Comparison of ENCODE assay signal across 9 cellular contexts in the genomic region with DNA sequence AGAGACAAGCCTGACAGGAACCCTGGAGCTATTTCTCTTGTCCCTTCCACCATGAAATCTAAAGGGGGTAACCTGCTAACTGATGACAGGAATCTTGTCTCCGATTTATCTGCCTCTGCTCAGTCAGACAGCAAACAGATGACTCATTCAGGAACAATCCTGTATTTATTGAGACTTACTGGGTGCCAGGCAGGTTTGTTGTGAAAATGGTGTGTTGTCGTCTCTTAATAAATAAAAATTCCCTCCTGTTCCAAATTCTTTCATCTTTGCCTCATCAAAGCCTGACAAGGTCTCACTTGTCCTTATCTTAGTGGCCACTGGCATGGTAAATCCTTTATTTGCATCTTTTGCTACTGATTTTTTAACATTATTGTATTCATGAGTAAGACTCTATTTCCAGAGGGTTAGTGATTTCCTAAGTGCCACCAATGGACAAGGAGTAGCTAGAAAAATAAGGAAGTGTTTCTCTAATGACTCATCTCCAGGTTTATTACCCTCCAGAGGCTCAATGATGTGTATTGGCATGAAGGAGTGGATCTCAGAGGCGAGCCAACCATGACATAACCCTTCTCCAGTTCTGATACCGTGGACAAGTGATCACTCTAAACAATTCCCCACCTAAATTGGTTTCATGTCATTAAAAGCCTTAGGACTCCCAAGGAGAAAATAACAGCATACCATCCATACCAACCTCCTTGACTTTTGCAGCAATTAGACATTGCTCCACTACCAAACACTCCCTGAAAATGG.
A peak's percentile ranks its signal among the peaks of the same experiment; 100 is the strongest.
DNase-seq lines count a peak whose midpoint lies in the region; ATAC-seq and TF ChIP-seq lines count a peak whose summit lies in the region.
"Had no signal": no experiment of that assay in that cellular context is flagged by ENCODE, and none has a peak within 500 bp of the region (broad histone marks: within the 10 kb centered on the region; RNA-seq: fewer than 3 reads in every experiment).

No MANE protein-coding gene starts in this region.

- DNase-seq in HFFc6, result peak; percentile 45
- peak; percentile 33 to 94 for DNase-seq in PC-9
- peak; percentile 74 to 78 for DNase-seq in thyroid gland
- DNase-seq in GM23338 (ENCODE audit: low spot score), result no peak
- no peak for DNase-seq in AG08396 (ENCODE audit: low spot score)
- DNase-seq in coronary artery (ENCODE audit: low spot score), result no peak

- TF ChIP-seq CTCF in HFFc6 (IDR thresholded peaks at IDR 0.05) (no peak), PC-9 (conservative IDR thresholded peaks at IDR 0.05) (no peak), gastroesophageal sphincter (IDR thresholded peaks at IDR 0.05) (no peak), thyroid gland (IDR thresholded peaks at IDR 0.05) (no peak), GM23338 (conservative IDR thresholded peaks at IDR 0.05; ENCODE audit: low read depth in 2 of 2) (no peak), coronary artery (IDR thresholded peaks at IDR 0.05) (no peak)

- no peak overlapping the region for H3K4me3 Mint-ChIP-seq in HFFc6
- no peak overlapping the region for H3K4me3 Mint-ChIP-seq in GM23338
- H3K4me3 Mint-ChIP-seq: neural crest cell had no signal

- no peaks in the 10 kb centered on the region for H3K9me2 ChIP-seq in PC-9 (ENCODE audit: insufficient read depth)
- no peaks in the 10 kb centered on the region for H3K9me2 ChIP-seq in GM23338 (ENCODE audit: insufficient read depth)

- peak overlapping the region; percentile 74 for H3K4me2 ChIP-seq in PC-9
- H3K4me2 ChIP-seq in GM23338, result no peak overlapping the region

- H3K27ac ChIP-seq in PC-9 (peak overlapping the region; percentile 99), gastroesophageal sphincter (no peak overlapping the region), thyroid gland (peak overlapping the region; percentile 59 to 93 (median 91)), GM23338 (ENCODE audit: low read depth) (no peak overlapping the region), coronary artery (no peak overlapping the region)

- BruUV-seq in PC-9 (replicated peaks; lab: Mats Ljungman, UMichigan), result no TSS peak

- 0 out of 2 replicates have a peak, but pooled peaks cover 2% of the 10 kb centered on the region for H3K27me3 Mint-ChIP-seq in HFFc6 (ENCODE audit: insufficient read depth)
- peaks cover 5% of the 10 kb centered on the region for H3K27me3 Mint-ChIP-seq in GM23338 (ENCODE audit: insufficient read depth, low read depth, poor library complexity)

- H2AFZ ChIP-seq in PC-9, result no peak overlapping the region
- H2AFZ ChIP-seq in GM23338, result no peak overlapping the region

- H4K20me1 ChIP-seq in PC-9 (ENCODE audit: insufficient read depth) (no peaks in the 10 kb centered on the region), GM23338 (replicated peaks; ENCODE audit: insufficient read depth) (no peaks in the 10 kb centered on the region)

- H3K79me2 ChIP-seq in PC-9 (ENCODE audit: low read depth) (no peaks in the 10 kb centered on the region), GM23338 (replicated peaks; ENCODE audit: insufficient read depth) (no peaks in the 10 kb centered on the region)

- H3F3A ChIP-seq in PC-9 (ENCODE audit: insufficient read depth, low read depth) (peaks cover 43% of the 10 kb centered on the region), GM23338 (replicated peaks; ENCODE audit: low read depth) (no peaks in the 10 kb centered on the region)

- no peaks in the 10 kb centered on the region for H3K27me3 ChIP-seq in PC-9 (ENCODE audit: insufficient read depth, low read depth)
- no peaks in the 10 kb centered on the region for H3K27me3 ChIP-seq in gastroesophageal sphincter
- no peaks in the 10 kb centered on the region for H3K27me3 ChIP-seq in thyroid gland
- H3K27me3 ChIP-seq in GM23338 (ENCODE audit: insufficient read depth), result no peaks in the 10 kb centered on the region

- H3K36me3 ChIP-seq in PC-9 (ENCODE audit: low read depth) (no peaks in the 10 kb centered on the region), gastroesophageal sphincter (no peaks in the 10 kb centered on the region), thyroid gland (no peaks in the 10 kb centered on the region), GM23338 (ENCODE audit: insufficient read depth) (no peaks in the 10 kb centered on the region; the same call in 1 of the 2 replicates)

- TF ChIP-seq POLR2A in gastroesophageal sphincter (IDR thresholded peaks at IDR 0.05) (no peak), thyroid gland (IDR thresholded peaks at IDR 0.05) (no peak)

- H3K9me3 ChIP-seq in PC-9 (ENCODE audit: insufficient read depth, low read depth) (no peaks in the 10 kb centered on the region), gastroesophageal sphincter (no peaks in the 10 kb centered on the region), thyroid gland (no peaks in the 10 kb centered on the region)

- peak; percentile 65 for ATAC-seq in gastroesophageal sphincter
- no peak for ATAC-seq in GM23338
- no peak for ATAC-seq in activated CD4-positive, CD25-positive, alpha-beta regulatory T cell treated with anti-CD3 and anti-CD28 coated beads, Interleukin-2, amount 50 U/mL, for 24 hours

- intact Hi-C loops in PC-9 (cut with micrococcal nuclease; ENCODE audit: unreplicated experiment), result no loop called here
- intact Hi-C loops in thyroid gland (cut with DNase I), result no loop called here

- H3K27ac Mint-ChIP-seq in HFFc6, result peak overlapping the region; percentile 26; the same call in 1 of the 2 replicates
- no peak overlapping the region for H3K27ac Mint-ChIP-seq in GM23338

- no peaks in the 10 kb centered on the region; the same call in 1 of the 2 replicates for H3K4me1 Mint-ChIP-seq in HFFc6 (ENCODE audit: low read depth)
- H3K4me1 Mint-ChIP-seq in GM23338, result no peaks in the 10 kb centered on the region
- H3K4me1 Mint-ChIP-seq: neural crest cell had no signal

- H3K4me3 ChIP-seq in PC-9, result peak overlapping the region; percentile 18; the same call in 1 of the 2 replicates
- no peak overlapping the region for H3K4me3 ChIP-seq in gastroesophageal sphincter
- H3K4me3 ChIP-seq in thyroid gland (replicated peaks in 1 of 3), result no peak overlapping the region
- no peak overlapping the region for H3K4me3 ChIP-seq in GM23338
- no peak overlapping the region for H3K4me3 ChIP-seq in coronary artery

- POLR2A ChIA-PET in PC-9 (lab: Charles Lee; ENCODE audit: unreplicated experiment), result no interaction called here

- H3K36me3 Mint-ChIP-seq in HFFc6 (ENCODE audit: low read depth), result peaks cover 11% of the 10 kb centered on the region; the same call in 1 of the 2 replicates
- peaks cover 6% of the 10 kb centered on the region; the same call in 2 of the 3 replicates for H3K36me3 Mint-ChIP-seq in GM23338 (ENCODE audit: low read depth)

- CTCF ChIA-PET in PC-9 (lab: Charles Lee), result no interaction called here

- H3K4me1 ChIP-seq in PC-9 (replicated peaks; ENCODE audit: insufficient read depth) (peaks cover 47% of the 10 kb centered on the region), gastroesophageal sphincter (no peaks in the 10 kb centered on the region), thyroid gland (peaks cover 15 to 38% of the 10 kb centered on the region in 2 donors), GM23338 (ENCODE audit: insufficient read depth) (no peaks in the 10 kb centered on the region)

- H3K9me3 Mint-ChIP-seq in HFFc6, result peaks cover 28% of the 10 kb centered on the region
- H3K9me3 Mint-ChIP-seq in GM23338, result peaks cover 89% of the 10 kb centered on the region
- H3K9me3 Mint-ChIP-seq: neural crest cell had no signal

- no peak for TF ChIP-seq EP300 in gastroesophageal sphincter (IDR thresholded peaks at IDR 0.05)

- WGBS in gastroesophageal sphincter (ENCODE audit: low coverage in 1 of 2), 2 donors, result 41 to 56% methylated on average over 4 of the region's 4 CpGs
- 15 to 16% methylated on average over 4 of the region's 4 CpGs for WGBS in thyroid gland, 2 donors

TF ChIP-seq in GM23338, 12 proteins besides CTCF, POLR2A, EP300 and RAD21:
- TF ChIP-seq CREB1 (CRISPR knock-in tag; IDR thresholded peaks at IDR 0.05; ENCODE audit: low read depth), result no peak
- no peak for TF ChIP-seq NANOG (IDR thresholded peaks at IDR 0.05; ENCODE audit: borderline replicate concordance)
- TF ChIP-seq, protein P1, sequence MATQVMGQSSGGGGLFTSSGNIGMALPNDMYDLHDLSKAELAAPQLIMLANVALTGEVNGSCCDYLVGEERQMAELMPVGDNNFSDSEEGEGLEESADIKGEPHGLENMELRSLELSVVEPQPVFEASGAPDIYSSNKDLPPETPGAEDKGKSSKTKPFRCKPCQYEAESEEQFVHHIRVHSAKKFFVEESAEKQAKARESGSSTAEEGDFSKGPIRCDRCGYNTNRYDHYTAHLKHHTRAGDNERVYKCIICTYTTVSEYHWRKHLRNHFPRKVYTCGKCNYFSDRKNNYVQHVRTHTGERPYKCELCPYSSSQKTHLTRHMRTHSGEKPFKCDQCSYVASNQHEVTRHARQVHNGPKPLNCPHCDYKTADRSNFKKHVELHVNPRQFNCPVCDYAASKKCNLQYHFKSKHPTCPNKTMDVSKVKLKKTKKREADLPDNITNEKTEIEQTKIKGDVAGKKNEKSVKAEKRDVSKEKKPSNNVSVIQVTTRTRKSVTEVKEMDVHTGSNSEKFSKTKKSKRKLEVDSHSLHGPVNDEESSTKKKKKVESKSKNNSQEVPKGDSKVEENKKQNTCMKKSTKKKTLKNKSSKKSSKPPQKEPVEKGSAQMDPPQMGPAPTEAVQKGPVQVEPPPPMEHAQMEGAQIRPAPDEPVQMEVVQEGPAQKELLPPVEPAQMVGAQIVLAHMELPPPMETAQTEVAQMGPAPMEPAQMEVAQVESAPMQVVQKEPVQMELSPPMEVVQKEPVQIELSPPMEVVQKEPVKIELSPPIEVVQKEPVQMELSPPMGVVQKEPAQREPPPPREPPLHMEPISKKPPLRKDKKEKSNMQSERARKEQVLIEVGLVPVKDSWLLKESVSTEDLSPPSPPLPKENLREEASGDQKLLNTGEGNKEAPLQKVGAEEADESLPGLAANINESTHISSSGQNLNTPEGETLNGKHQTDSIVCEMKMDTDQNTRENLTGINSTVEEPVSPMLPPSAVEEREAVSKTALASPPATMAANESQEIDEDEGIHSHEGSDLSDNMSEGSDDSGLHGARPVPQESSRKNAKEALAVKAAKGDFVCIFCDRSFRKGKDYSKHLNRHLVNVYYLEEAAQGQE (IDR thresholded peaks at IDR 0.05; ENCODE audit: unreplicated experiment), result no peak
- no peak for TF ChIP-seq JUNB (IDR thresholded peaks at IDR 0.05; ENCODE audit: unreplicated experiment)
- no peak for TF ChIP-seq POLR2AphosphoS5 (IDR thresholded peaks at IDR 0.05; ENCODE audit: low read depth)
- TF ChIP-seq, protein P2, sequence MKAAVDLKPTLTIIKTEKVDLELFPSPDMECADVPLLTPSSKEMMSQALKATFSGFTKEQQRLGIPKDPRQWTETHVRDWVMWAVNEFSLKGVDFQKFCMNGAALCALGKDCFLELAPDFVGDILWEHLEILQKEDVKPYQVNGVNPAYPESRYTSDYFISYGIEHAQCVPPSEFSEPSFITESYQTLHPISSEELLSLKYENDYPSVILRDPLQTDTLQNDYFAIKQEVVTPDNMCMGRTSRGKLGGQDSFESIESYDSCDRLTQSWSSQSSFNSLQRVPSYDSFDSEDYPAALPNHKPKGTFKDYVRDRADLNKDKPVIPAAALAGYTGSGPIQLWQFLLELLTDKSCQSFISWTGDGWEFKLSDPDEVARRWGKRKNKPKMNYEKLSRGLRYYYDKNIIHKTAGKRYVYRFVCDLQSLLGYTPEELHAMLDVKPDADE (IDR thresholded peaks at IDR 0.05), result no peak
- no peak for TF ChIP-seq EZH2phosphoT487 (IDR thresholded peaks at IDR 0.05; ENCODE audit: unreplicated experiment)

Comparison
In these comparisons a context has a peak if more than half of its experiments do, and no peak if none do; other contexts are left out.
1. DNase-seq: peak in HFFc6 (single experiment), PC-9 (2 of 2) and thyroid gland (2 of 2); none in GM23338 (single experiment), AG08396 (single experiment) and coronary artery (single experiment).
2. H3K27ac ChIP-seq: peak in PC-9 (single experiment) and thyroid gland (3 of 3); none in gastroesophageal sphincter (0 of 4), GM23338 (single experiment) and coronary artery (0 of 2).